ENCODE assay signal across 8 cellular contexts in the genomic region with DNA sequence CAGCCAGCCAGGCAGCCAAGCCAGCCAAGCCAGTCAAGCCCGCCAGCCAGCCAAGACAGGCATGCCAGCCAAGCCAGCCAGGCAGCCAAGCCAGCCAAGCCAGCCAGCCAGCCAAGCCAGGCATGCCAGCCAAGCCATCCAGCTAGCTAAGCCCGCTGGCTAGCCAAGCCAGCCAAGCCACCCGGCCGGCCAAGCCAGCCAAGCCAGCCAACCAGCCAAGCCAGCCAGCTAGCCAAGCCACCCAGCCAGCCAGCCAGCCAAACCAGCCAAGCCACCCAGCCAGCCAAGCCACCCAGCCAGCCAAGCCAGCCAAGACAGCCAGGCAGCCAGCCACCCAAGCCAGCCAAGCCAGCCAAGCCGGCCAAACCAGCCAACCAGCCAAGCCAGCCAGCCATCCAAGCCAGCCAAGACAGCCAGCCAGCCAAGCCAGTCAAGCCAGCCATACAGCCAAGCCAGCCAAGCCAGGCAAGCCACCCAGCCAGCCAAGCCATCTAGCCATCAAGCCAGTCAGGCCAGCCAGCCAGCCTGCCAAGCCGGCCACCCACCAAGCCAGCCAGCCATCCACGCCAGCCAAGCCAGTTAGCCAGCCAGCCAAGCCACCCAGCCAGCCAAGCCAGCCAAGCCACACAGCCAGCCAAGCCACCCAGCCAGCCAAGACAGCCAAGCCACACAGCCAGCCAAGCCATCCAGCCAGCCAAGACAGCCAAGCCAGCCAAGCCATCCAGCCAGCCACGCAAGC.
DNase-seq lines count a peak whose midpoint lies in the region; ATAC-seq, FAIRE-seq and TF ChIP-seq lines count a peak whose summit lies in the region.
"Not testable (repeated sequence)": the region's sequence is repeated elsewhere in the genome, so short reads cannot be mapped to it uniquely, and the experiment has no call there.

No MANE protein-coding gene starts in this region.

- not testable (repeated sequence) for H3K4me3 Mint-ChIP-seq in CD14-positive monocyte

- intact Hi-C loops in CD14-positive monocyte (cut with micrococcal nuclease); Right ventricle myocardium inferior (cut with DNase I); right cardiac atrium (cut with DNase I); right lobe of liver (cut with DNase I); posterior vena cava (cut with DNase I); spleen (cut with DNase I; ENCODE audit: low total_unique reads): not testable (repeated sequence)

- not testable (repeated sequence) for H3K4me3 ChIP-seq in right cardiac atrium (ENCODE audit: low read length); right lobe of liver; spleen

- peak; percentile 54 for DNase-seq in CD14-positive monocyte (ENCODE audit: low spot score)
- DNase-seq in activated effector memory CD4-positive, alpha-beta T cell treated with anti-CD3 and anti-CD28 coated beads, Interleukin-2, amount 50 U/mL, for 16 hours: peak; percentile 64
- DNase-seq in Right ventricle myocardium inferior (ENCODE audit: missing footprints): peak; percentile 49
- peak in 2 of 3 donors; percentile 53 to 68 for DNase-seq in right cardiac atrium
- DNase-seq in right lobe of liver: peak in 2 of 3 donors; percentile 19 to 65
- peak; percentile 81 for DNase-seq in posterior vena cava (ENCODE audit: low spot score)
- DNase-seq in spleen: peak; percentile 74
- not testable (repeated sequence) for DNase-seq in urothelium cell line (ENCODE audit: low spot score)

- H3K27ac Mint-ChIP-seq in CD14-positive monocyte: not testable (repeated sequence)

- not testable (repeated sequence) for H3K27me3 Mint-ChIP-seq in CD14-positive monocyte (ENCODE audit: low read depth in 3 of 3)

- not testable (repeated sequence) for H3K4me1 ChIP-seq in right cardiac atrium (ENCODE audit: control insufficient read depth, insufficient read depth, low read length); right lobe of liver; spleen

- not testable (repeated sequence) for H3K4me1 Mint-ChIP-seq in CD14-positive monocyte

- peak; percentile 90 for FAIRE-seq in urothelium cell line (lab: Jason Lieb, UNC)

- H3K36me3 Mint-ChIP-seq in CD14-positive monocyte: not testable (repeated sequence)

- not testable (repeated sequence) for TF ChIP-seq POLR2A in right lobe of liver (IDR thresholded peaks at IDR 0.05); spleen (IDR thresholded peaks at IDR 0.05)

- H3K9me3 Mint-ChIP-seq in CD14-positive monocyte: peaks cover 1 to 47% (median 32%) of the 10 kb centered on the region in 7 donors

- not testable (repeated sequence) for TF ChIP-seq CTCF in CD14-positive monocyte (IDR thresholded peaks at IDR 0.05); right lobe of liver (IDR thresholded peaks at IDR 0.05); spleen (IDR thresholded peaks at IDR 0.05 in 8 of 11, conservative IDR thresholded peaks at IDR 0.05 in 3 of 11)

- not testable (repeated sequence) for H3K9me3 ChIP-seq in right cardiac atrium (ENCODE audit: control insufficient read depth, low read length); right lobe of liver
- H3K9me3 ChIP-seq in spleen: peaks cover 0 to 12% (median 10%) of the 10 kb centered on the region in 8 donors

- WGBS in right cardiac atrium: 90% methylated on average over 7 of the region's 8 CpGs
- 50% methylated on average over 4 of the region's 8 CpGs for WGBS in right lobe of liver (ENCODE audit: insufficient coverage, low coverage, low lambda C conversion rate, missing lambda C conversion rate)
- WGBS in spleen, 5 donors: 76 to 95% (median 92%) methylated on average over 2 to 7 of the region's 8 CpGs

- ATAC-seq in Right ventricle myocardium inferior: not testable (repeated sequence)
- ATAC-seq in right cardiac atrium: peak in 1 of 2 donors; percentile 52
- peak in 1 of 4 donors; percentile 64 for ATAC-seq in right lobe of liver

- H3K27ac ChIP-seq in right cardiac atrium (ENCODE audit: low read length); right lobe of liver; spleen: not testable (repeated sequence)

- H3K27me3 ChIP-seq in right cardiac atrium (ENCODE audit: control insufficient read depth, insufficient read depth); right lobe of liver; spleen (replicated peaks in 1 of 7): not testable (repeated sequence)

- H3K36me3 ChIP-seq in right lobe of liver, spleen: not testable (repeated sequence)
